9 cellular contexts compared by ENCODE assay signal in genomic region chr6:16471222-16471784, GRCh38.
DNase-seq lines count a peak whose midpoint lies in the region; ATAC-seq, FAIRE-seq and TF ChIP-seq lines count a peak whose summit lies in the region.
"Had no signal": no experiment of that assay in that cellular context is flagged by ENCODE, and none has a peak within 500 bp of the region (broad histone marks: within the 10 kb centered on the region; RNA-seq: fewer than 3 reads in every experiment).

No MANE protein-coding gene starts in this region.

- TF ChIP-seq POLR2A in testis (IDR thresholded peaks at IDR 0.05): no peak

- FAIRE-seq in GM19239 (lab: Jason Lieb, UNC): peak; percentile 98

- no peak for TF ChIP-seq CTCF in A673 (conservative IDR thresholded peaks at IDR 0.05; ENCODE audit: low read depth, low read length)
- TF ChIP-seq CTCF in testis (IDR thresholded peaks at IDR 0.05): no peak

- no peak overlapping the region for H3K27ac ChIP-seq in A673 (ENCODE audit: low read depth, low read length, poor library complexity, severe bottlenecking)
- H3K27ac ChIP-seq in testis: no peak overlapping the region

- H3K4me3 ChIP-seq in A673 (ENCODE audit: low read depth, low read length, poor library complexity, severe bottlenecking) (no peak overlapping the region), testis (no peak overlapping the region)

- H3K4me1 ChIP-seq in A673 (ENCODE audit: insufficient read depth, low read length, poor library complexity, severe bottlenecking) (peaks cover 12% of the 10 kb centered on the region), testis (peaks cover 6% of the 10 kb centered on the region)

- peaks cover 26% of the 10 kb centered on the region for H3K36me3 Mint-ChIP-seq in activated naive CD8-positive, alpha-beta T cell treated with anti-CD3 and anti-CD28 coated beads, Interleukin-2, amount 10 ng/mL, durations not matched to agents 7 days and 5 days
- H3K36me3 Mint-ChIP-seq: natural killer cell had no signal

- CTCF ChIA-PET in A673 (lab: Charles Lee): no interaction called here

- DNase-seq in A673 (ENCODE audit: low spot score) (peak; percentile 32), GM19239 (ENCODE audit: insufficient read length, low spot score) (no peak), globus pallidus (ENCODE audit: low spot score) (no peak), testis (no peak), NCI-H1048 (lab: John Stamatoyannopoulos, UW) (no peak), NCI-H345 (lab: John Stamatoyannopoulos, UW) (no peak)
- no peak for DNase-seq in activated naive CD8-positive, alpha-beta T cell treated with anti-CD3 and anti-CD28 coated beads, Interleukin-2, amount 10 ng/mL, durations not matched to agents 7 days and 5 days
- DNase-seq: natural killer cell had no signal

- H3K9me3 Mint-ChIP-seq in activated naive CD8-positive, alpha-beta T cell treated with anti-CD3 and anti-CD28 coated beads, Interleukin-2, amount 10 ng/mL, durations not matched to agents 7 days and 5 days: no peaks in the 10 kb centered on the region
- H3K9me3 Mint-ChIP-seq: natural killer cell had no signal

- H3K27me3 Mint-ChIP-seq in activated naive CD8-positive, alpha-beta T cell treated with anti-CD3 and anti-CD28 coated beads, Interleukin-2, amount 10 ng/mL, durations not matched to agents 7 days and 5 days: no peaks in the 10 kb centered on the region

- H3K27ac Mint-ChIP-seq in activated naive CD8-positive, alpha-beta T cell treated with anti-CD3 and anti-CD28 coated beads, Interleukin-2, amount 10 ng/mL, durations not matched to agents 7 days and 5 days: peak overlapping the region; percentile 68
- H3K27ac Mint-ChIP-seq: natural killer cell had no signal

- intact Hi-C loops in A673 (cut with micrococcal nuclease; ENCODE audit: unreplicated experiment): no loop called here
- intact Hi-C loops in testis (cut with DNase I; ENCODE audit: low total_unique reads): no loop called here

- BruUV-seq in A673 (replicated peaks; lab: Mats Ljungman, UMichigan): no TSS peak

- H3K4me1 Mint-ChIP-seq in activated naive CD8-positive, alpha-beta T cell treated with anti-CD3 and anti-CD28 coated beads, Interleukin-2, amount 10 ng/mL, durations not matched to agents 7 days and 5 days: peaks cover 41% of the 10 kb centered on the region

- H3K9me3 ChIP-seq in A673 (ENCODE audit: low read depth, low read length, poor library complexity, severe bottlenecking) (no peaks in the 10 kb centered on the region), testis (no peaks in the 10 kb centered on the region)

- H3K36me3 ChIP-seq in A673 (ENCODE audit: insufficient read depth, low read length, poor library complexity, severe bottlenecking) (no peaks in the 10 kb centered on the region), testis (ENCODE audit: low read depth, missing control alignments) (no peaks in the 10 kb centered on the region)

- H3K4me3 Mint-ChIP-seq in activated naive CD8-positive, alpha-beta T cell treated with anti-CD3 and anti-CD28 coated beads, Interleukin-2, amount 10 ng/mL, durations not matched to agents 7 days and 5 days: no peak overlapping the region
- H3K4me3 Mint-ChIP-seq: natural killer cell had no signal

- POLR2A ChIA-PET in A673 (lab: Charles Lee; ENCODE audit: low non-redundant PET): interaction anchor here (0.7 kb wide), 1 partner anchor 46 kb away, joined by 3 read pairs; no protein-coding TSS in a partner anchor
- POLR2A ChIA-PET in activated naive CD8-positive, alpha-beta T cell treated with anti-CD3 and anti-CD28 coated beads, Interleukin-2, amount 10 ng/mL, durations not matched to agents 7 days and 5 days (lab: Charles Lee): no interaction called here

- ATAC-seq in HG03097 (IDR thresholded peaks at IDR 0.05; ENCODE audit: low FRiP score, unreplicated experiment): peak; percentile 45
- no peak for ATAC-seq in activated naive CD8-positive, alpha-beta T cell treated with anti-CD3 and anti-CD28 coated beads, Interleukin-2, amount 10 ng/mL, durations not matched to agents 7 days and 5 days (ENCODE audit: low read depth)

- H3K27me3 ChIP-seq in A673 (replicated peaks; ENCODE audit: insufficient read depth, low read depth, low read length, poor library complexity): no peaks in the 10 kb centered on the region
- no peaks in the 10 kb centered on the region for H3K27me3 ChIP-seq in testis

- 70 to 86% methylated on average over 6 of the region's 6 CpGs for WGBS in testis, 2 donors
